In genomic region chr2:204145197-204146190, GRCh38 we compare ENCODE assay signal across 8 cellular contexts.
DNase-seq lines count a peak whose midpoint lies in the region; ATAC-seq and TF ChIP-seq lines count a peak whose summit lies in the region.

No MANE protein-coding gene starts in this region.

- H3K4me3 ChIP-seq in kidney epithelial cell (ENCODE audit: low read depth, low read length), result peak overlapping the region; percentile 38

- POLR2A ChIA-PET in activated B cell treated with CpG ODN at 0.5 μM for 24 hours (lab: Charles Lee), result no interaction called here

- no peaks in the 10 kb centered on the region for H3K36me3 Mint-ChIP-seq in activated B cell treated with CpG ODN at 0.5 μM for 24 hours (ENCODE audit: low read depth)

- peaks cover 9% of the 10 kb centered on the region for H3K4me1 Mint-ChIP-seq in activated B cell treated with CpG ODN at 0.5 μM for 24 hours

- H3K9me3 Mint-ChIP-seq in activated B cell treated with CpG ODN at 0.5 μM for 24 hours, result no peaks in the 10 kb centered on the region

- intact Hi-C loops in activated B cell treated with CpG ODN at 0.5 μM for 24 hours (cut with micrococcal nuclease), result loop anchor here (1.0 to 2.0 kb wide), 4 partner anchors 33 to 1803 kb away; no protein-coding TSS in a partner anchor

- H3K27ac ChIP-seq in caudate nucleus (ENCODE audit: low read depth, low read length), result no peak overlapping the region

- H3K27me3 ChIP-seq in kidney epithelial cell (ENCODE audit: control insufficient read depth, insufficient read depth, low read length), result peaks cover under 1% of the 10 kb centered on the region

- H3K4me3 Mint-ChIP-seq in activated B cell treated with CpG ODN at 0.5 μM for 24 hours, result peak overlapping the region; percentile 66

- DNase-seq in ACHN (peak; percentile 78), NCI-H2107 treated with DMSO at 0.1 percent for 48 hours (lab: John Stamatoyannopoulos, UW; ENCODE audit: unreplicated experiment) (peak; percentile 83), activated B cell treated with CpG ODN at 0.5 μM for 24 hours (peak; percentile 42), caudate nucleus (lab: John Stamatoyannopoulos, UW) (peak in 58 of 61 donors; percentile 2 to 73 (median 33)), kidney epithelial cell (ENCODE audit: low read depth) (peak; percentile 18)
- DNase-seq in stimulated activated CD4-positive, alpha-beta T cell treated with anti-CD3 and anti-CD28 coated beads, Interleukin-1b, Interleukin-23, amount 100 ng/mL, for 1 hour (ENCODE audit: low read depth in 2 of 2), result peak; percentile 54 to 56

- H3K27me3 Mint-ChIP-seq in activated B cell treated with CpG ODN at 0.5 μM for 24 hours, result peaks cover 15% of the 10 kb centered on the region

- in situ Hi-C loops in ACHN (cut with HindIII; ENCODE audit: low pct_ligation_motif_present, low pct_unique_long_range_greater_than_20kb, low sequenced_read_pairs), result no loop called here

- CTCF ChIA-PET in activated B cell treated with CpG ODN at 0.5 μM for 24 hours (lab: Charles Lee), result interaction anchor here (0.6 to 2.2 kb wide), 8 partner anchors 9 to 1779 kb away, joined by 3 to 11 read pairs (median 5); no protein-coding TSS in a partner anchor

- ATAC-seq in GM18861 (IDR thresholded peaks at IDR 0.05; ENCODE audit: unreplicated experiment) (peak; percentile 98), HG03097 (IDR thresholded peaks at IDR 0.05; ENCODE audit: low FRiP score, unreplicated experiment) (peak; percentile 88), activated B cell treated with CpG ODN at 0.5 μM for 24 hours (ENCODE audit: low read depth) (peak; percentile 71)

- no peaks in the 10 kb centered on the region for H3K36me3 ChIP-seq in kidney epithelial cell (ENCODE audit: control insufficient read depth, insufficient read depth, low read length)

- no peak overlapping the region for H3K27ac Mint-ChIP-seq in activated B cell treated with CpG ODN at 0.5 μM for 24 hours

- TF ChIP-seq CTCF in activated B cell treated with CpG ODN at 0.5 μM for 24 hours (IDR thresholded peaks at IDR 0.05), result peak; percentile 90
- peak; percentile 97 for TF ChIP-seq CTCF in kidney epithelial cell (IDR thresholded peaks at IDR 0.05; ENCODE audit: insufficient read depth, low read length, poor library complexity, severe bottlenecking)

Comparison
In these comparisons a context has a peak if more than half of its experiments do, and no peak if none do; other contexts are left out.
1. DNase-seq: peak in every context shown above with its lines; median percentile 83 in NCI-H2107 treated with DMSO at 0.1 percent for 48 hours; 78 in ACHN; 55 in stimulated activated CD4-positive, alpha-beta T cell treated with anti-CD3 and anti-CD28 coated beads, Interleukin-1b, Interleukin-23, amount 100 ng/mL, for 1 hour; 42 in activated B cell treated with CpG ODN at 0.5 μM for 24 hours; 33 in caudate nucleus; 18 in kidney epithelial cell.